14 cellular contexts compared by ENCODE assay signal in the genomic region with DNA sequence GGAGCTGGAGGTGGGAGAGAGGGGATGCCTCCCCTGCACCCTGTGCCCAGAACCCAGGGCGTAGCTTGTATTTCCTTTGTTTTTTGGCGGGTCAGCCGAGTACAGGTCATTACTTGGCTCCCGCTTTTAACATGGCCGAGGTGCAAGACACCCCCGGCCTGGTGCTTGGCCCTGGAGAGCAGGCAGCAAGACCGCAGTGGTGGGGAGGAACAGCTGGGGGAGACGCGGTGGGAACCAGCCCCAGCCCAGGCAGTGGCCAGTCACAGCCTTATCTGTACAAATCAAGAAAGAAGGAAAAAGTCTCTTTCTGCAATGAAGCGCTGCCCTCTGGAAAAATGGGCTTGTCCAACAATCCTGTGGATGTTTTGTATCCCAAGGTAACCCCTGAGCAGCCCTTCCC.
DNase-seq lines count a peak whose midpoint lies in the region; ATAC-seq and TF ChIP-seq lines count a peak whose summit lies in the region.
"Had no signal": no experiment of that assay in that cellular context is flagged by ENCODE, and none has a peak within 500 bp of the region (broad histone marks: within the 10 kb centered on the region; RNA-seq: fewer than 3 reads in every experiment).

No MANE protein-coding gene starts in this region.

- DNase-seq in SK-N-SH, result peak; percentile 19
- DNase-seq in CD4-positive, CD25-positive, alpha-beta regulatory T cell, result no peak
- no peak for DNase-seq in neuronal stem cell (ENCODE audit: low spot score)
- DNase-seq in KG1 (lab: John Stamatoyannopoulos, UW), result no peak
- DNase-seq in body of pancreas, result no peak
- DNase-seq in cerebellar cortex (ENCODE audit: low spot score), result no peak
- DNase-seq: Calu3; CD4-positive, alpha-beta T cell; DMS79; H7 had no signal

- H3K14ac ChIP-seq in neuronal stem cell (ENCODE audit: low read length), result no peak overlapping the region

- H3K4me3 Mint-ChIP-seq in CD4-positive, CD25-positive, alpha-beta regulatory T cell, result no peak overlapping the region
- no peak overlapping the region for H3K4me3 Mint-ChIP-seq in activated T-helper 17 cell treated with anti-CD3 and anti-CD28 coated beads, Interleukin-2, amount 50 U/mL, for 72 hours
- H3K4me3 Mint-ChIP-seq: CD4-positive, alpha-beta T cell; GM23338 had no signal

- POLR2A ChIA-PET in SK-N-SH (lab: Yijun Ruan, JAX), result no interaction called here

- CTCF ChIA-PET in SK-N-SH (lab: Yijun Ruan, JAX), result interaction anchor here (1.3 to 1.7 kb wide), 2 partner anchors 10 to 18 kb away, joined by 3 to 4 read pairs; no protein-coding TSS in a partner anchor

- no peak overlapping the region for H2BK120ac ChIP-seq in neuronal stem cell (ENCODE audit: low read depth, low read length)

- H2AFZ ChIP-seq in SK-N-SH (ENCODE audit: low read depth) (no peak overlapping the region), neuronal stem cell (ENCODE audit: low read length) (no peak overlapping the region)
- H2AFZ ChIP-seq: GM23338 had no signal

- no peak overlapping the region for H3K4me2 ChIP-seq in SK-N-SH
- no peak overlapping the region for H3K4me2 ChIP-seq in neuronal stem cell (ENCODE audit: insufficient read depth, low read length, poor library complexity, severe bottlenecking)
- H3K4me2 ChIP-seq: GM23338 had no signal

- 97% methylated on average over 10 of the region's 10 CpGs for WGBS in SK-N-SH (ENCODE audit: low lambda C conversion rate)
- WGBS in neuronal stem cell (ENCODE audit: extremely low coverage in 2 of 2, insufficient read length in 2 of 2, insufficient replicate concordance in 1 of 2), 2 donors, result no CpG with 5 or more reads among the region's 10 CpGs
- WGBS in body of pancreas, 2 donors, result 88 to 95% methylated on average over 10 of the region's 10 CpGs

- H3K9me2 ChIP-seq in SK-N-SH, result no peaks in the 10 kb centered on the region

- H2BK12ac ChIP-seq in neuronal stem cell (ENCODE audit: low read length), result no peak overlapping the region

- no peaks in the 10 kb centered on the region for H3K79me2 ChIP-seq in SK-N-SH (ENCODE audit: insufficient read depth)

- H3K9me3 Mint-ChIP-seq in CD4-positive, CD25-positive, alpha-beta regulatory T cell, result no peaks in the 10 kb centered on the region
- H3K9me3 Mint-ChIP-seq in activated T-helper 17 cell treated with anti-CD3 and anti-CD28 coated beads, Interleukin-2, amount 50 U/mL, for 72 hours, result no peaks in the 10 kb centered on the region
- H3K9me3 Mint-ChIP-seq: CD4-positive, alpha-beta T cell; GM23338 had no signal

- no peaks in the 10 kb centered on the region for H3F3A ChIP-seq in SK-N-SH (replicated peaks; ENCODE audit: insufficient read depth)

- no peak for TF ChIP-seq POLR2A in body of pancreas (IDR thresholded peaks at IDR 0.05)

- H3K9ac ChIP-seq in SK-N-SH, result no peak overlapping the region
- H3K9ac ChIP-seq in neuronal stem cell (ENCODE audit: low read depth, low read length, poor library complexity), result no peak overlapping the region

- intact Hi-C loops in body of pancreas (cut with DNase I), result no loop called here

- H2BK15ac ChIP-seq in neuronal stem cell (ENCODE audit: low read length), result no peak overlapping the region

- H3K4me1 ChIP-seq in SK-N-SH (ENCODE audit: control insufficient read depth in 1 of 2, insufficient read depth in 2 of 2, low read depth in 1 of 2, low read length in 1 of 2) (no peaks in the 10 kb centered on the region), neuronal stem cell (ENCODE audit: control insufficient read depth in 2 of 2, insufficient read depth in 1 of 2, low read depth in 1 of 2, low read length in 2 of 2) (peaks cover 0 to 7% of the 10 kb centered on the region in 2 donors), body of pancreas (peaks cover 11% of the 10 kb centered on the region)
- peaks cover 16% of the 10 kb centered on the region for H3K4me1 ChIP-seq in CD4-positive, CD25-positive, alpha-beta regulatory T cell (ENCODE audit: control insufficient read depth, insufficient read depth, low read length, poor library complexity, severe bottlenecking)

- no peak overlapping the region for H2BK5ac ChIP-seq in neuronal stem cell (ENCODE audit: low read length)

- H3K27ac ChIP-seq in SK-N-SH (ENCODE audit: low read depth in 2 of 2, low read length in 1 of 2), result no peak overlapping the region
- H3K27ac ChIP-seq in CD4-positive, CD25-positive, alpha-beta regulatory T cell (ENCODE audit: insufficient read depth, low read length, poor library complexity, severe bottlenecking), result no peak overlapping the region
- H3K27ac ChIP-seq in neuronal stem cell (replicated peaks; ENCODE audit: low read length), result no peak overlapping the region
- no peak overlapping the region for H3K27ac ChIP-seq in body of pancreas
- H3K27ac ChIP-seq: 22Rv1 had no signal

- H3K36me3 Mint-ChIP-seq in CD4-positive, CD25-positive, alpha-beta regulatory T cell, result peaks cover 23% of the 10 kb centered on the region
- H3K36me3 Mint-ChIP-seq in activated T-helper 17 cell treated with anti-CD3 and anti-CD28 coated beads, Interleukin-2, amount 50 U/mL, for 72 hours (ENCODE audit: low read depth), result peaks cover 58% of the 10 kb centered on the region

- ATAC-seq in SK-N-SH treated with all-trans-retinoic acid at 6 μM for 48 hours (no peak), body of pancreas (no peak)
- ATAC-seq in CD4-positive, CD25-positive, alpha-beta regulatory T cell (ENCODE audit: low read depth in 2 of 2), result no peak
- no peak for ATAC-seq in activated T-helper 17 cell treated with anti-CD3 and anti-CD28 coated beads, Interleukin-2, amount 50 U/mL, for 72 hours (replicated peaks)
- ATAC-seq: GM23338 had no signal

- H3K4me3 ChIP-seq in SK-N-SH (ENCODE audit: low read depth in 2 of 2, low read length in 1 of 2), result no peak overlapping the region
- H3K4me3 ChIP-seq in CD4-positive, CD25-positive, alpha-beta regulatory T cell (ENCODE audit: low read depth, low read length), result no peak overlapping the region
- H3K4me3 ChIP-seq in neuronal stem cell (ENCODE audit: low read length in 2 of 2), result no peak overlapping the region
- H3K4me3 ChIP-seq in body of pancreas, result no peak overlapping the region
- H3K4me3 ChIP-seq: GM23338 had no signal

- H3K9me3 ChIP-seq in SK-N-SH (no peaks in the 10 kb centered on the region), neuronal stem cell (replicated peaks in 1 of 2; ENCODE audit: control insufficient read depth in 2 of 2, insufficient read depth in 1 of 2, low read depth in 1 of 2, low read length in 2 of 2) (no peaks in the 10 kb centered on the region), body of pancreas (no peaks in the 10 kb centered on the region)
- H3K9me3 ChIP-seq in CD4-positive, CD25-positive, alpha-beta regulatory T cell (ENCODE audit: control insufficient read depth in 2 of 2, low read length in 2 of 2), result no peaks in the 10 kb centered on the region

- H2AK5ac ChIP-seq in neuronal stem cell (ENCODE audit: low read depth, low read length), result peak overlapping the region; percentile 5

- H3K27ac Mint-ChIP-seq in CD4-positive, CD25-positive, alpha-beta regulatory T cell, result peak overlapping the region in 2 of 3 donors; percentile 51 to 91
- H3K27ac Mint-ChIP-seq in activated T-helper 17 cell treated with anti-CD3 and anti-CD28 coated beads, Interleukin-2, amount 50 U/mL, for 72 hours, result peak overlapping the region; percentile 86

- H4K20me1 ChIP-seq in SK-N-SH (ENCODE audit: insufficient read depth), result no peaks in the 10 kb centered on the region

- TF ChIP-seq CTCF in SK-N-SH (IDR thresholded peaks at IDR 0.05), result no peak
- TF ChIP-seq CTCF in body of pancreas (IDR thresholded peaks at IDR 0.05), result no peak

- H3K27me3 ChIP-seq in SK-N-SH (ENCODE audit: insufficient read depth) (no peaks in the 10 kb centered on the region), neuronal stem cell (ENCODE audit: control insufficient read depth in 3 of 3, insufficient read depth in 3 of 3, low read depth in 1 of 3, low read length in 3 of 3) (no peaks in the 10 kb centered on the region), body of pancreas (no peaks in the 10 kb centered on the region)
- no peaks in the 10 kb centered on the region for H3K27me3 ChIP-seq in CD4-positive, CD25-positive, alpha-beta regulatory T cell (ENCODE audit: control insufficient read depth, insufficient read depth, low read length)

- no peak for TF ChIP-seq EP300 in SK-N-SH (IDR thresholded peaks at IDR 0.05; ENCODE audit: borderline replicate concordance in 1 of 2, low read depth in 1 of 2, low read length in 1 of 2)

- no peak overlapping the region for H3K23ac ChIP-seq in neuronal stem cell (ENCODE audit: low read depth, low read length, poor library complexity)

- H4K91ac ChIP-seq in neuronal stem cell (ENCODE audit: low read depth, low read length, poor library complexity), result no peak overlapping the region

- no peak for TF ChIP-seq RAD21 in SK-N-SH (IDR thresholded peaks at IDR 0.05; ENCODE audit: low read length)

- H3K27me3 Mint-ChIP-seq in CD4-positive, CD25-positive, alpha-beta regulatory T cell, result no peaks in the 10 kb centered on the region
- no peaks in the 10 kb centered on the region for H3K27me3 Mint-ChIP-seq in activated T-helper 17 cell treated with anti-CD3 and anti-CD28 coated beads, Interleukin-2, amount 50 U/mL, for 72 hours
- H3K27me3 Mint-ChIP-seq: CD4-positive, alpha-beta T cell had no signal

- H3K4me1 Mint-ChIP-seq in CD4-positive, CD25-positive, alpha-beta regulatory T cell, result peaks cover 5 to 32% (median 26%) of the 10 kb centered on the region in 4 donors
- H3K4me1 Mint-ChIP-seq in activated T-helper 17 cell treated with anti-CD3 and anti-CD28 coated beads, Interleukin-2, amount 50 U/mL, for 72 hours, result peaks cover 19% of the 10 kb centered on the region

- no peak overlapping the region for H3K4ac ChIP-seq in neuronal stem cell (ENCODE audit: low read length)

- H3K79me1 ChIP-seq in neuronal stem cell (ENCODE audit: low read depth, low read length), result no peaks in the 10 kb centered on the region

- H4K8ac ChIP-seq in neuronal stem cell (ENCODE audit: low read depth, low read length), result no peak overlapping the region

- no peak overlapping the region for H3K18ac ChIP-seq in neuronal stem cell (ENCODE audit: low read length)

- peaks cover 4 to 6% of the 10 kb centered on the region in 2 experiments for H3K36me3 ChIP-seq in SK-N-SH (replicated peaks in 1 of 2; ENCODE audit: control insufficient read depth in 1 of 2, insufficient read depth in 2 of 2, low read length in 1 of 2)
- H3K36me3 ChIP-seq in CD4-positive, CD25-positive, alpha-beta regulatory T cell (ENCODE audit: control insufficient read depth, insufficient read depth, low read length), result peaks cover 19% of the 10 kb centered on the region
- no peaks in the 10 kb centered on the region for H3K36me3 ChIP-seq in neuronal stem cell (replicated peaks in 1 of 2; ENCODE audit: control insufficient read depth in 2 of 2, insufficient read depth in 2 of 2, low read length in 2 of 2)
- H3K36me3 ChIP-seq in body of pancreas (replicated peaks in 1 of 2; ENCODE audit: insufficient read depth in 1 of 2, low read depth in 2 of 2), result no peaks in the 10 kb centered on the region

TF ChIP-seq in SK-N-SH, 30 proteins besides CTCF, POLR2A, EP300 and RAD21 (continues in another document):
- no peak for TF ChIP-seq GATA2 (CRISPR knock-in tag; IDR thresholded peaks at IDR 0.05)
- no peak for TF ChIP-seq YY1 (IDR thresholded peaks at IDR 0.05; ENCODE audit: low read depth)
- no peak for TF ChIP-seq EZH2phosphoT487 (IDR thresholded peaks at IDR 0.05; ENCODE audit: borderline replicate concordance, low read depth)

TF ChIP-seq in SK-N-SH treated with all-trans-retinoic acid at 6 μM for 48 hours, 23 proteins besides CTCF, POLR2A, EP300 and RAD21 (continues in another document):
- TF ChIP-seq SNAI2 (CRISPR knock-in tag; IDR thresholded peaks at IDR 0.05), result no peak
